1 cellular context compared by ENCODE assay signal in genomic region chr1:15883326-15883725, GRCh38.
A peak's percentile ranks its signal among the peaks of the same experiment; 100 is the strongest.
TF ChIP-seq lines count a peak whose summit lies in the region.

No MANE protein-coding gene starts in this region.

TF ChIP-seq in HEK293, 187 proteins besides CTCF, POLR2A, EP300 and RAD21 (continued from another document):
- peak; percentile 50 for TF ChIP-seq PRDM10 (tag by site-specific recombination; IDR thresholded peaks at IDR 0.05)
- TF ChIP-seq BCL6B (tag by site-specific recombination; IDR thresholded peaks at IDR 0.05), result no peak
- no peak for TF ChIP-seq ZNF514 (tag by site-specific recombination; IDR thresholded peaks at IDR 0.05)
- no peak for TF ChIP-seq ZNF624 (tag by site-specific recombination; IDR thresholded peaks at IDR 0.05)
- TF ChIP-seq ZNF18 (tag by site-specific recombination; IDR thresholded peaks at IDR 0.05), result peak; percentile 86
- TF ChIP-seq ZNF155 (tag by site-specific recombination; IDR thresholded peaks at IDR 0.05), result no peak
- TF ChIP-seq ZNF558 (tag by site-specific recombination; IDR thresholded peaks at IDR 0.05), result no peak
- no peak for TF ChIP-seq ZNF473 (tag by site-specific recombination; IDR thresholded peaks at IDR 0.05)
- no peak for TF ChIP-seq ZBTB10 (tag by site-specific recombination; IDR thresholded peaks at IDR 0.05)
- TF ChIP-seq OSR2 (tag by site-specific recombination; IDR thresholded peaks at IDR 0.05), result peak; percentile 61
- TF ChIP-seq ZNF112 (tag by site-specific recombination; IDR thresholded peaks at IDR 0.05), result no peak
- no peak for TF ChIP-seq ZNF645 (tag by site-specific recombination; IDR thresholded peaks at IDR 0.05)
- TF ChIP-seq PRDM6 (tag by site-specific recombination; IDR thresholded peaks at IDR 0.05), result no peak
- TF ChIP-seq HOXD13 (CRISPR knock-in tag; IDR thresholded peaks at IDR 0.05; ENCODE audit: borderline replicate concordance), result no peak
- no peak for TF ChIP-seq ZBTB8A (tag by site-specific recombination; IDR thresholded peaks at IDR 0.05)
- no peak for TF ChIP-seq ZBTB26 (tag by site-specific recombination; optimal IDR thresholded peaks at IDR 0.05)
- no peak for TF ChIP-seq ZNF16 (tag by site-specific recombination; IDR thresholded peaks at IDR 0.05; ENCODE audit: low read depth)
- peak; percentile 77 for TF ChIP-seq GLIS1 (tag by site-specific recombination; IDR thresholded peaks at IDR 0.05)
- no peak for TF ChIP-seq ZNF529 (tag by site-specific recombination; IDR thresholded peaks at IDR 0.05; ENCODE audit: insufficient replicate concordance)
- peak; percentile 89 for TF ChIP-seq ZNF362 (tag by site-specific recombination; IDR thresholded peaks at IDR 0.05)
- no peak for TF ChIP-seq ZNF654 (tag by site-specific recombination; IDR thresholded peaks at IDR 0.05; ENCODE audit: low read depth)
- TF ChIP-seq ZNF433 (tag by site-specific recombination; IDR thresholded peaks at IDR 0.05; ENCODE audit: low read depth), result no peak
- TF ChIP-seq ZNF292 (tag by site-specific recombination; IDR thresholded peaks at IDR 0.05; ENCODE audit: borderline replicate concordance, low read depth), result no peak
- no peak for TF ChIP-seq ZNF518A (tag by site-specific recombination; conservative IDR thresholded peaks at IDR 0.05; ENCODE audit: low read depth)
- TF ChIP-seq PRDM1 (tag by site-specific recombination; IDR thresholded peaks at IDR 0.05), result peak; percentile 90
- TF ChIP-seq ZNF677 (tag by site-specific recombination; IDR thresholded peaks at IDR 0.05), result no peak
